In the genomic region with DNA sequence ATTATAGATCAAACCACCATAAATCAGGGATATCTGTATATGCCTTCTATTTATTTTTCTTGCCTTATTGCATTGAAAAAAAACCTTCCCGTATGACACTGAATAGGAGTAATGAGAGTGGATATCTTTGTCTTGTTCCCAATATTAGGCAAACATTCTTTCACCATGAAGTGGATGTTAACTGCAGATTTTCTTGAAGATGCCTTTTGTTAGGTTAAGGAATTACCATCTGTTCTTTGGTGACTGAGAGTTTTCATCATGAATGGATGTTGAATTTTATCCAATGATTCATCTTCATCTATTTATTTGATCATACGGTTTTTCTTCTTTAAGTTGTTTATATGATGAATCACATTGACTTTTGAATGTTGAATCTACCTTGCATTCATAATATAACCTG, we compare ENCODE assay signal across 22 cellular contexts. TPM values are rescaled to one million over a fixed set of nuclear protein-coding genes. Genes with fewer than 3 reads are reported as not detected.
DNase-seq lines count a peak whose midpoint lies in the region; ATAC-seq, FAIRE-seq and TF ChIP-seq lines count a peak whose summit lies in the region.
"Had no signal": no experiment of that assay in that cellular context is flagged by ENCODE, and none has a peak within 500 bp of the region (broad histone marks: within the 10 kb centered on the region; RNA-seq: fewer than 3 reads in every experiment).

No MANE protein-coding gene starts in this region.

- H3K4me3 ChIP-seq in A549 (no peak overlapping the region), PC-3 (ENCODE audit: low read length) (no peak overlapping the region), fibroblast of lung (replicated peaks in 1 of 4; ENCODE audit: control extremely low read depth in 1 of 4, insufficient read depth in 1 of 4, low read depth in 3 of 4, low read length in 4 of 4) (no peak overlapping the region)
- H3K4me3 ChIP-seq: HAP-1 had no signal

- H4K20me1 ChIP-seq in PC-3 (ENCODE audit: low read length), result no peaks in the 10 kb centered on the region
- H4K20me1 ChIP-seq in fibroblast of lung (ENCODE audit: control insufficient read depth, extremely low read depth, insufficient read depth, low read length), result no peaks in the 10 kb centered on the region

- no peak for TF ChIP-seq POLR2A in A549 (IDR thresholded peaks at IDR 0.05; ENCODE audit: low read length)

- FAIRE-seq in A549 (lab: Jason Lieb, UNC), result peak; percentile 7
- FAIRE-seq: GM12892, H1 had no signal

- H3K9me2 ChIP-seq in PC-3 (replicated peaks; ENCODE audit: low read length), result no peaks in the 10 kb centered on the region

- TF ChIP-seq CTCF in A549 (IDR thresholded peaks at IDR 0.05), result no peak
- TF ChIP-seq CTCF in PC-3 (conservative IDR thresholded peaks at IDR 0.05; ENCODE audit: low read depth, low read length), result no peak
- TF ChIP-seq CTCF in fibroblast of lung (conservative IDR thresholded peaks at IDR 0.05 in 1 of 2, IDR thresholded peaks at IDR 0.05 in 1 of 2; ENCODE audit: low read depth in 1 of 2, low read length in 2 of 2), result no peak
- TF ChIP-seq CTCF in GM20000 (IDR thresholded peaks at IDR 0.05; ENCODE audit: extremely low read depth, missing control alignments), result no peak

- TF ChIP-seq EP300 in A549 (IDR thresholded peaks at IDR 0.05), result no peak

- H3K9ac ChIP-seq in PC-3 (ENCODE audit: low read length) (no peak overlapping the region), fibroblast of lung (ENCODE audit: insufficient read depth, low read length) (no peak overlapping the region)

- WGBS in A549 (ENCODE audit: missing lambda C conversion rate), result 20% methylated on average over 2 of the region's 2 CpGs

- no peak overlapping the region for H3K4me2 ChIP-seq in A549
- H3K4me2 ChIP-seq in PC-3 (ENCODE audit: low read length), result no peak overlapping the region
- no peak overlapping the region for H3K4me2 ChIP-seq in fibroblast of lung (ENCODE audit: extremely low read depth, insufficient read depth, low read length)

- CTCF ChIA-PET in A549 (lab: Yijun Ruan, JAX) (no interaction called here), PC-3 (lab: Charles Lee) (no interaction called here)

- POLR2A ChIA-PET in A549 (lab: Yijun Ruan, JAX), result no interaction called here
- POLR2A ChIA-PET in PC-3 (lab: Charles Lee; ENCODE audit: unreplicated experiment), result no interaction called here

- no peak overlapping the region for H3K27ac ChIP-seq in A549
- H3K27ac ChIP-seq in PC-3 (ENCODE audit: low read length), result no peak overlapping the region
- H3K27ac ChIP-seq in fibroblast of lung (ENCODE audit: insufficient read depth, low read length), result no peak overlapping the region
- H3K27ac ChIP-seq: C4-2B had no signal

- H3K36me3 ChIP-seq in PC-3 (ENCODE audit: low read depth, low read length) (no peaks in the 10 kb centered on the region), fibroblast of lung (ENCODE audit: control insufficient read depth, insufficient read depth, low read length) (no peaks in the 10 kb centered on the region)
- H3K36me3 ChIP-seq: BE2C, HAP-1 had no signal

- H3K79me2 ChIP-seq in PC-3 (ENCODE audit: low read length), result no peaks in the 10 kb centered on the region
- H3K79me2 ChIP-seq in fibroblast of lung (ENCODE audit: control insufficient read depth, insufficient read depth, low read length), result no peaks in the 10 kb centered on the region

- H3K27me3 ChIP-seq in PC-3 (ENCODE audit: low read length) (peaks cover 6% of the 10 kb centered on the region; the same call in 1 of the 2 replicates), fibroblast of lung (ENCODE audit: control insufficient read depth, insufficient read depth, low read length) (no peaks in the 10 kb centered on the region)

- H2AFZ ChIP-seq in PC-3 (ENCODE audit: low read length), result no peak overlapping the region
- H2AFZ ChIP-seq in fibroblast of lung (ENCODE audit: low read length), result no peak overlapping the region

- no peaks in the 10 kb centered on the region for H3K4me1 ChIP-seq in A549
- H3K4me1 ChIP-seq in PC-3 (ENCODE audit: insufficient read depth, low read length), result peaks cover 8% of the 10 kb centered on the region; the same call in 1 of the 2 replicates
- no peaks in the 10 kb centered on the region for H3K4me1 ChIP-seq in fibroblast of lung (ENCODE audit: control insufficient read depth, extremely low read depth, insufficient read depth, low read length)
- H3K4me1 ChIP-seq: BE2C, HAP-1 had no signal

- BruUV-seq in PC-3 (replicated peaks; lab: Mats Ljungman, UMichigan), result no TSS peak

- DNase-seq in A549 (ENCODE audit: low read depth in 1 of 2, low spot score in 1 of 2) (no peak), HS-27A (ENCODE audit: low read depth) (peak; percentile 7), PC-3 (peak; percentile 77), fibroblast of lung (ENCODE audit: low read depth in 2 of 2) (peak; percentile 56 to 62), NCI-H510A treated with DMSO at 0.1 percent for 48 hours (lab: John Stamatoyannopoulos, UW) (no peak), AG08396 (ENCODE audit: low spot score) (no peak), activated gamma-delta T cell (lab: John Stamatoyannopoulos, UW) (no peak), GM20000 (ENCODE audit: low spot score) (no peak)
- DNase-seq: 8988T; ACHN; BE2C; CD4-positive, alpha-beta memory T cell; DMS153; DMS79 treated with DMSO at 0.1 percent for 48 hours; EL; GDM1; HFFc6 had no signal

- H3K9me3 ChIP-seq in A549 (no peaks in the 10 kb centered on the region), PC-3 (ENCODE audit: low read length) (no peaks in the 10 kb centered on the region), fibroblast of lung (ENCODE audit: control insufficient read depth, insufficient read depth, low read depth, low read length) (no peaks in the 10 kb centered on the region)
- H3K9me3 ChIP-seq: BE2C, HAP-1 had no signal

- ATAC-seq in A549 (no peak), PC-3 (peak; percentile 68)

- no peaks in the 10 kb centered on the region for H3F3A ChIP-seq in PC-3 (ENCODE audit: low read length, unreplicated experiment)

- no peak for TF ChIP-seq RAD21 in A549 (conservative IDR thresholded peaks at IDR 0.05 in 1 of 2, IDR thresholded peaks at IDR 0.05 in 1 of 2)

- intact Hi-C loops in PC-3 (cut with micrococcal nuclease), result no loop called here

TF ChIP-seq in A549, 52 proteins besides CTCF, POLR2A, EP300 and RAD21:
- no peak for TF ChIP-seq BHLHE40 (IDR thresholded peaks at IDR 0.05; ENCODE audit: low read depth, low read length)

RNA-seq across cellular contexts. Expression of gene MECOM, which starts 47.1 kb away (rescaled TPM):
- polyA plus RNA-seq in A549 (2011; rRNA removed) (0.24 and 0.27 TPM in 2 replicates), A549 (2017; fragmentation: RNase III; extraction: RNeasy Plus Mini Kit Qiagen cat#74134 plus additional on column Dnase treatment) (not detected in 3 replicates), fibroblast of lung (6.2 and 17.4 TPM in 2 replicates)
- under 0.01 TPM in 1 of 2 replicates, not detected in the other for polyA plus RNA-seq in A549 (2012; cell fraction: cytosol; rRNA removed)
- 0.01 TPM in 1 of 2 replicates, not detected in the other for polyA plus RNA-seq in A549 (2012; cell fraction: nucleus; rRNA removed)
- polyA minus RNA-seq in A549 (2011; rRNA and poly(A)+ RNA removed), result 0.33 and 0.44 TPM in 2 replicates
- total RNA-seq in PC-3 (2014; rRNA removed) (10.0 and 11.4 TPM in 2 replicates), fibroblast of lung (18.0 and 46.1 TPM in 2 replicates)
- polyA plus RNA-seq in fibroblast of lung (2012), result 4.2 and 10.8 TPM in 2 replicates
- 10.0 and 24.1 TPM in 2 replicates for polyA minus RNA-seq in fibroblast of lung (ENCODE audit: low replicate concordance)
- total RNA-seq: CD4-positive, alpha-beta memory T cell had no signal
- polyA plus RNA-seq: IgD-negative memory B cell had no signal

RNA-seq across cellular contexts. Expression of gene TERC, which starts 54.2 kb away (rescaled TPM):
- polyA plus RNA-seq in A549 (2011; rRNA removed), result 2.2 TPM in 1 of 2 replicates, not detected in the other
- 0.71 TPM in 2 replicates for polyA plus RNA-seq in A549 (2012; cell fraction: cytosol; rRNA removed)
- polyA plus RNA-seq in A549 (2012; cell fraction: nucleus; rRNA removed), result 3.6 and 7.1 TPM in 2 replicates
- 0.25 TPM in 1 of 3 replicates, not detected in the others for polyA plus RNA-seq in A549 (2017; fragmentation: RNase III; extraction: RNeasy Plus Mini Kit Qiagen cat#74134 plus additional on column Dnase treatment)
- polyA minus RNA-seq in A549 (2011; rRNA and poly(A)+ RNA removed), result 63.4 and 271 TPM in 2 replicates
- 544 and 737 TPM in 2 replicates for total RNA-seq in PC-3 (2014; rRNA removed)
- 210 and 457 TPM in 2 replicates for total RNA-seq in fibroblast of lung
- polyA plus RNA-seq in fibroblast of lung, result 0.25 and 0.39 TPM in 2 replicates
- 0.36 and 0.93 TPM in 2 replicates for polyA plus RNA-seq in fibroblast of lung (2012)
- polyA minus RNA-seq in fibroblast of lung (ENCODE audit: low replicate concordance), result 2.9 and 8.1 TPM in 2 replicates

RNA-seq across cellular contexts. Expression of gene ACTRT3, which starts 58.7 kb away (rescaled TPM):
- polyA plus RNA-seq in A549 (2011; rRNA removed), result 1.8 and 2.3 TPM in 2 replicates
- polyA plus RNA-seq in A549 (2012; cell fraction: cytosol; rRNA removed), result 1.0 and 1.4 TPM in 2 replicates
- 0.49 and 1.0 TPM in 2 replicates for polyA plus RNA-seq in A549 (2012; cell fraction: nucleus; rRNA removed)
- 2.8 to 4.4 TPM (median 3.3 TPM) in 3 replicates for polyA plus RNA-seq in A549 (2017; fragmentation: RNase III; extraction: RNeasy Plus Mini Kit Qiagen cat#74134 plus additional on column Dnase treatment)
- polyA minus RNA-seq in A549 (2011; rRNA and poly(A)+ RNA removed), result 1.1 and 2.4 TPM in 2 replicates
- 2.6 and 4.1 TPM in 2 replicates for total RNA-seq in PC-3 (2014; rRNA removed)
- 3.1 and 6.1 TPM in 2 replicates for total RNA-seq in fibroblast of lung
- polyA plus RNA-seq in fibroblast of lung, result 1.8 and 2.8 TPM in 2 replicates
- 2.3 and 2.8 TPM in 2 replicates for polyA plus RNA-seq in fibroblast of lung (2012)
- polyA minus RNA-seq in fibroblast of lung (ENCODE audit: low replicate concordance), result 0.43 and 2.0 TPM in 2 replicates

Comparison
In these comparisons a context has a peak if more than half of its experiments do, and no peak if none do; other contexts are left out.
1. DNase-seq: peak in HS-27A (single experiment), PC-3 (single experiment) and fibroblast of lung (2 of 2); none in A549 (0 of 2), NCI-H510A treated with DMSO at 0.1 percent for 48 hours (single experiment), AG08396 (single experiment), activated gamma-delta T cell (single experiment) and GM20000 (single experiment).